In genomic region chr7:131840291-131840690, GRCh38 we compare ENCODE assay signal across 34 cellular contexts.
"Had no signal": no experiment of that assay in that cellular context is flagged by ENCODE, and none has a peak within 500 bp of the region (broad histone marks: within the 10 kb centered on the region; RNA-seq: fewer than 3 reads in every experiment).

No MANE protein-coding gene starts in this region.

- H3K4me1 ChIP-seq: adrenal gland, breast epithelium had no signal

- H3K9me3 ChIP-seq: adrenal gland, body of pancreas, breast epithelium had no signal

- DNase-seq: activated B cell treated with CpG ODN at 0.5 μM for 24 hours; activated CD4-positive, alpha-beta memory T cell treated with anti-CD3 and anti-CD28 coated beads for 36 hours; activated CD4-positive, alpha-beta T cell treated with anti-CD3 and anti-CD28 coated beads for 4 hours; activated CD4-positive, alpha-beta T cell treated with anti-CD3 and anti-CD28 coated beads, Interleukin-2, amount 10 ng/mL, durations not matched to agents 24 days and 14 days; activated CD4-positive, alpha-beta T cell treated with anti-CD3 and anti-CD28 coated beads, Interleukin-2, amount 50 U/mL, for 1 hour; activated CD4-positive, alpha-beta T cell treated with anti-CD3 and anti-CD28 coated beads, Interleukin-2, amount 50 U/mL, for 4 hours; activated CD4-positive, CD25-positive, alpha-beta regulatory T cell treated with anti-CD3 and anti-CD28 coated beads, Interleukin-2, amount 50 U/mL, for 72 hours; activated CD8-positive, alpha-beta memory T cell treated with anti-CD3 and anti-CD28 coated beads, Interleukin-2, amount 50 U/mL, for 4 hours; activated CD8-positive, alpha-beta T cell treated with anti-CD3 and anti-CD28 coated beads for 36 hours; activated effector memory CD4-positive, alpha-beta T cell treated with anti-CD3 and anti-CD28 coated beads, Interleukin-2, amount 50 U/mL, for 16 hours; activated gamma-delta T cell treated with Interleukin-2 at 50 U/mL for 16 hours; activated naive CD4-positive, alpha-beta T cell; activated naive CD4-positive, alpha-beta T cell treated with anti-CD3 and anti-CD28 coated beads for 36 hours; activated naive CD4-positive, alpha-beta T cell treated with anti-CD3 and anti-CD28 coated beads, Interleukin-2, amount 50 U/mL, for 16 hours; activated naive CD8-positive, alpha-beta T cell treated with anti-CD3 and anti-CD28 coated beads for 36 hours; activated T-cell treated with anti-CD3 and anti-CD28 coated beads for 4 hours; activated T-cell treated with anti-CD3 and anti-CD28 coated beads, Interleukin-2, amount 50 U/mL, for 1 hour; activated T-cell treated with anti-CD3 and anti-CD28 coated beads, Interleukin-2, amount 50 U/mL, for 4 hours; activated T-cell treated with anti-CD3 and anti-CD28 coated beads, Interleukin-2, amount 50 U/mL, for 72 hours; adrenal gland; amniotic stem cell; aorta; body of pancreas; brain microvascular endothelial cell; central memory CD4-positive, alpha-beta T cell; T-helper 2 cell; T-helper 9 cell had no signal

- ATAC-seq: activated CD8-positive, alpha-beta T cell treated with anti-CD3 and anti-CD28 coated beads for 36 hours; activated naive CD4-positive, alpha-beta T cell treated with anti-CD3 and anti-CD28 coated beads, Interleukin-2, amount 50 U/mL, for 72 hours; activated T-cell treated with anti-CD3 and anti-CD28 coated beads, Interleukin-2, amount 50 U/mL, for 4 hours; activated T-cell treated with anti-CD3 and anti-CD28 coated beads, Interleukin-2, amount 50 U/mL, for 72 hours; activated T-helper 17 cell treated with anti-CD3 and anti-CD28 coated beads, Interleukin-2, amount 50 U/mL, for 72 hours; body of pancreas had no signal

- FAIRE-seq: astrocyte, colon, TTC549 had no signal

- H3K4me3 ChIP-seq: adrenal gland, body of pancreas, breast epithelium had no signal

- H3K27ac ChIP-seq: adrenal gland, body of pancreas, brain microvascular endothelial cell, breast epithelium, VCaP had no signal

- H3K27me3 ChIP-seq: adrenal gland, body of pancreas, brain microvascular endothelial cell, breast epithelium had no signal

- H3K36me3 ChIP-seq: adrenal gland, brain microvascular endothelial cell, breast epithelium had no signal
